13 cellular contexts compared by ENCODE assay signal in the genomic region with DNA sequence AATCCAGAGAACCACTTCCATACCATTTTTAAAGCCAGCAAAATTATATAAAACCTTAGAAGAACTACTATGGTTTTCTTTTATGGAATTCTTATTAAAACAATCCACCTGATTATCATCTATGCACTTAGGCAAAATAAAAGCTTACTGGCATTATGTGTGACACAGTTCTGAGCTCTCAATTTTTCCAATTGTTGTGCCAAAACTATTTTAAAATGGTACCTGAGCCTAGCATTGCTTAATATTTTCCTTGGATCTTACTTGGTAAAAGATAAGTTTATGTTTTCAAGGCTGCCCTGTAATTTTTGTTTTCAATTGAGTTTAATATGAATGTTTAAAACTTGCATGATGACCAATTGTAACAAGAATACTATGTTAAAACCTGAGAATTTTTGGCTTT.
DNase-seq lines count a peak whose midpoint lies in the region; ATAC-seq and TF ChIP-seq lines count a peak whose summit lies in the region.
"Had no signal": no experiment of that assay in that cellular context is flagged by ENCODE, and none has a peak within 500 bp of the region (broad histone marks: within the 10 kb centered on the region; RNA-seq: fewer than 3 reads in every experiment).

No MANE protein-coding gene starts in this region.

- TF ChIP-seq CTCF in thoracic aorta (IDR thresholded peaks at IDR 0.05) = no peak

- DNase-seq in adipocyte (ENCODE audit: low read depth) = peak; percentile 28
- DNase-seq in fibroblast of gingiva (ENCODE audit: low read depth) = peak; percentile 1
- no peak for DNase-seq in thoracic aorta (ENCODE audit: low spot score)
- DNase-seq in activated naive CD4-positive, alpha-beta T cell treated with anti-CD3 and anti-CD28 coated beads, Interleukin-2, amount 50 U/mL, for 16 hours = no peak
- no peak for DNase-seq in activated naive CD4-positive, alpha-beta T cell treated with anti-CD3 and anti-CD28 coated beads for 36 hours
- DNase-seq: AML-193; Caco-2; CD4-positive, alpha-beta T cell; HCEC 1CT had no signal

- ATAC-seq in thoracic aorta (ENCODE audit: insufficient number of reproducible peaks, low FRiP score, low read depth) (peak; percentile 83), HG02763 (IDR thresholded peaks at IDR 0.05; ENCODE audit: unreplicated experiment) (no peak)
- ATAC-seq: GM23338 had no signal

- H3K27me3 Mint-ChIP-seq in activated naive CD4-positive, alpha-beta T cell treated with anti-CD3 and anti-CD28 coated beads for 36 hours (ENCODE audit: low read depth) = no peaks in the 10 kb centered on the region
- H3K27me3 Mint-ChIP-seq: CD4-positive, alpha-beta T cell had no signal

- H3K27ac Mint-ChIP-seq in activated naive CD4-positive, alpha-beta T cell treated with anti-CD3 and anti-CD28 coated beads for 36 hours = no peak overlapping the region
- H3K27ac Mint-ChIP-seq: CD4-positive, alpha-beta T cell; GM23338 had no signal

- no peak overlapping the region for H3K9ac ChIP-seq in adipocyte (ENCODE audit: low read length)

- H3K9me3 Mint-ChIP-seq in activated naive CD4-positive, alpha-beta T cell treated with anti-CD3 and anti-CD28 coated beads for 36 hours = no peaks in the 10 kb centered on the region
- H3K9me3 Mint-ChIP-seq: CD4-positive, alpha-beta T cell; GM23338 had no signal

- no peaks in the 10 kb centered on the region for H3K27me3 ChIP-seq in adipocyte (replicated peaks; ENCODE audit: control insufficient read depth, insufficient read depth, low read length)
- no peaks in the 10 kb centered on the region for H3K27me3 ChIP-seq in thoracic aorta (replicated peaks; ENCODE audit: insufficient read depth)

- CTCF ChIA-PET in activated naive CD4-positive, alpha-beta T cell treated with anti-CD3 and anti-CD28 coated beads for 36 hours (lab: Charles Lee) = no interaction called here

- H3K27ac ChIP-seq in thoracic aorta = peak overlapping the region; percentile 67 to 73
- H3K27ac ChIP-seq: C4-2B, HL-60 had no signal

- no peak overlapping the region for H3K4me3 ChIP-seq in adipocyte (ENCODE audit: low read length)
- H3K4me3 ChIP-seq in thoracic aorta = peak overlapping the region; percentile 38
- H3K4me3 ChIP-seq: GM23338 had no signal

- H3K4me1 ChIP-seq in adipocyte (ENCODE audit: control insufficient read depth, insufficient read depth, low read length) (peaks cover 8% of the 10 kb centered on the region), thoracic aorta (ENCODE audit: control insufficient read depth in 1 of 2, low read depth in 2 of 2) (peaks cover 16 to 37% of the 10 kb centered on the region in 2 donors)

- no peaks in the 10 kb centered on the region for H3K36me3 Mint-ChIP-seq in activated naive CD4-positive, alpha-beta T cell treated with anti-CD3 and anti-CD28 coated beads for 36 hours (ENCODE audit: low read depth)

- no peak overlapping the region for H3K4me3 Mint-ChIP-seq in activated naive CD4-positive, alpha-beta T cell treated with anti-CD3 and anti-CD28 coated beads for 36 hours
- H3K4me3 Mint-ChIP-seq: CD4-positive, alpha-beta T cell; GM23338 had no signal

- H3K36me3 ChIP-seq in adipocyte (ENCODE audit: control insufficient read depth, insufficient read depth, low read length, severe bottlenecking) (no peaks in the 10 kb centered on the region), thoracic aorta (no peaks in the 10 kb centered on the region)

- H3K4me1 Mint-ChIP-seq in activated naive CD4-positive, alpha-beta T cell treated with anti-CD3 and anti-CD28 coated beads for 36 hours (ENCODE audit: low read depth) = no peaks in the 10 kb centered on the region
- H3K4me1 Mint-ChIP-seq: GM23338 had no signal

- H3K9me3 ChIP-seq in adipocyte (ENCODE audit: control insufficient read depth, low read length) (no peaks in the 10 kb centered on the region), thoracic aorta (no peaks in the 10 kb centered on the region)
- H3K9me3 ChIP-seq: Caco-2 had no signal

- intact Hi-C loops in activated naive CD4-positive, alpha-beta T cell treated with anti-CD3 and anti-CD28 coated beads for 36 hours (cut with micrococcal nuclease) = no loop called here

Comparison
In these comparisons a context has a peak if more than half of its experiments do, and no peak if none do; other contexts are left out.
1. DNase-seq: peak in adipocyte (single experiment) and fibroblast of gingiva (single experiment); none in thoracic aorta (single experiment), activated naive CD4-positive, alpha-beta T cell treated with anti-CD3 and anti-CD28 coated beads, Interleukin-2, amount 50 U/mL, for 16 hours (single experiment) and activated naive CD4-positive, alpha-beta T cell treated with anti-CD3 and anti-CD28 coated beads for 36 hours (single experiment).